24 cellular contexts compared by ENCODE assay signal in the genomic region with DNA sequence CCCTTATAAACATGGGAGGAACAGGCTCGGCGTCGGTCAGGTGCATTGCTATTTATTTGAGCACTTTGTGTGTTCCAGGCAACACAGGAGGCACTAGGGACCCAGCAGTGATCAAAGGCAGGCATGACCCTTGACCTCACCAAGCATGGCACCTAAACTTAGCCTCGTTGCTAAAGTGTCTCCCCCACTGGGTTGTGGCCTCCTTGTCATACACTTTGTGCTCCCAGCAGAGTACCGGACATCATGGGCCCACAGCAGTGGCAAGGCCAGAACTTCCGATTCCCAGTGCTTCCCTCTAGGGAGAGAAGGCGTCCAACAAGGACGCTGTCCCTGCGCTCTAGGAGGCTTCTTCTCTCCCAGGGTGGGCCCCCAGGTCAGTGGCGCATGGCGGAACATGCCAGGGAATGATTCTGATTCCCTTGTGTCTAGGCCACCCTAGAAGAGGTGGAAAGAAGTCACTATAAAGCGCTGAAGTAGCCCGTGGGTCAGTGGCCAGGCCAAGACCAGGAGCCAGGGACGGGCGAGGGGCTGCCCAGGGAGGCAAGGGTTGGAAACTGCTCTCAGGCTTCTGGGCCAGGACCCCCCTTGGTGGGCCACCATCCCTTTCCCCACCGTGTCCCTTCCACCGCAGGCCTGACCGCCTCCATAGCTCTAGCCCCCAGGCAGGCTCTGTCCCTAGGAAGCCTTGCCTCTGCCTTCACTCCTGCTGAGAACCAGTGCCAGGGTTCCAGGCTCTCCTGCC.
"Had no signal": no experiment of that assay in that cellular context is flagged by ENCODE, and none has a peak within 500 bp of the region (broad histone marks: within the 10 kb centered on the region; RNA-seq: fewer than 3 reads in every experiment).

No MANE protein-coding gene starts in this region.

- H3K36me3 ChIP-seq: neural progenitor cell had no signal

- H3K4me3 ChIP-seq: coronary artery, heart left ventricle, lower lobe of right lung, neural progenitor cell, psoas muscle, smooth muscle cell, tibial artery, upper lobe of left lung had no signal

- H3K27me3 ChIP-seq: heart left ventricle, neural progenitor cell, tibial artery, upper lobe of left lung had no signal

- DNase-seq: caudate nucleus; effector CD4-positive, alpha-beta T cell; endodermal cell; erythroblast; foreskin melanocyte; hippocampal formation; kidney glomerular epithelial cell; lower lobe of right lung; natural killer cell; occipital lobe; stimulated activated CD4-positive, alpha-beta T cell treated with anti-CD3 and anti-CD28 coated beads, Interleukin-4, amount 100 ng/mL, for 1 hour; stimulated activated CD8-positive, alpha-beta memory T cell treated with anti-CD3 and anti-CD28 coated beads, Interleukin-4, amount 100 ng/mL, for 48 hours; stimulated activated naive CD8-positive, alpha-beta T cell treated with anti-CD3 and anti-CD28 coated beads, Interleukin-15, Interleukin-2, amounts not matched to agents 100 U/mL and 50 U/mL, for 24 hours; tibial artery; upper lobe of left lung had no signal

- H3K27ac ChIP-seq: coronary artery, heart left ventricle, lower lobe of right lung, neural progenitor cell, parathyroid adenoma, tibial artery, upper lobe of left lung had no signal

- ATAC-seq: heart left ventricle; left lobe of liver; lower lobe of right lung; natural killer cell; psoas muscle; right cardiac atrium; stimulated activated effector memory CD8-positive, alpha-beta T cell treated with anti-CD3 and anti-CD28 coated beads, Interleukin-12 subunit alpha, Interleukin-12 subunit beta, amount 100 ng/mL, for 72 hours; stimulated activated naive CD8-positive, alpha-beta T cell treated with anti-CD3 and anti-CD28 coated beads, Interleukin-15, Interleukin-2, amounts not matched to agents 100 U/mL and 50 U/mL, for 24 hours had no signal

- H3K9me3 ChIP-seq: heart left ventricle, lower lobe of right lung, psoas muscle, tibial artery, upper lobe of left lung had no signal
